24 cellular contexts compared by ENCODE assay signal in genomic region chr10:30197186-30197585, GRCh38.
"Had no signal": no experiment of that assay in that cellular context is flagged by ENCODE, and none has a peak within 500 bp of the region (broad histone marks: within the 10 kb centered on the region; RNA-seq: fewer than 3 reads in every experiment).

No MANE protein-coding gene starts in this region.

- H3K36me3 Mint-ChIP-seq: immature natural killer cell; naive thymus-derived CD4-positive, alpha-beta T cell; stimulated activated naive B cell treated with anti-CD40 and anti-IgM and Interleukin-4, amounts not matched to agents 10 μg/mL and 1 μg/mL and 100 μg/mL, for 72 hours had no signal

- H3K4me3 Mint-ChIP-seq: immature natural killer cell; naive thymus-derived CD4-positive, alpha-beta T cell; nephron; stimulated activated naive B cell treated with anti-CD40 and anti-IgM and Interleukin-4, amounts not matched to agents 10 μg/mL and 1 μg/mL and 100 μg/mL, for 72 hours; stimulated activated naive CD8-positive, alpha-beta T cell treated with anti-CD3 and anti-CD28 coated beads, Interleukin-15, Interleukin-2, amounts not matched to agents 100 ng/mL and 50 ng/mL, for 24 hours had no signal

- ATAC-seq: left lobe of liver; naive thymus-derived CD4-positive, alpha-beta T cell; right lobe of liver; stimulated activated naive B cell treated with anti-CD40 and anti-IgM and Interleukin-4, amounts not matched to agents 10 μg/mL and 1 μg/mL and 100 μg/mL, for 72 hours had no signal

- H3K4me1 ChIP-seq: right lobe of liver, transverse colon, vagina had no signal

- H3K9me3 ChIP-seq: ovary, right lobe of liver, thoracic aorta, transverse colon, vagina had no signal

- H3K36me3 ChIP-seq: ovary, right lobe of liver, thoracic aorta, transverse colon, vagina had no signal

- H3K27ac Mint-ChIP-seq: immature natural killer cell; naive thymus-derived CD4-positive, alpha-beta T cell; nephron; stimulated activated naive B cell treated with anti-CD40 and anti-IgM and Interleukin-4, amounts not matched to agents 10 μg/mL and 1 μg/mL and 100 μg/mL, for 72 hours; stimulated activated naive CD8-positive, alpha-beta T cell treated with anti-CD3 and anti-CD28 coated beads, Interleukin-15, Interleukin-2, amounts not matched to agents 100 ng/mL and 50 ng/mL, for 24 hours had no signal

- H3K27me3 ChIP-seq: ovary, right lobe of liver, transverse colon, vagina had no signal

- FAIRE-seq: colon, frontal cortex, kidney, small intestine had no signal

- H3K27ac ChIP-seq: dorsolateral prefrontal cortex, ovary, right lobe of liver, thoracic aorta, transverse colon, vagina had no signal

- H3K4me3 ChIP-seq: dorsolateral prefrontal cortex, lung, ovary, right lobe of liver, thoracic aorta, transverse colon, vagina had no signal

- DNase-seq: dorsolateral prefrontal cortex; effector CD4-positive, alpha-beta T cell; hypothalamus; immature natural killer cell; kidney; mesenchymal stem cell; midbrain; naive thymus-derived CD4-positive, alpha-beta T cell; occipital lobe; ovary; right lobe of liver; small intestine; stimulated activated CD4-positive, alpha-beta T cell treated with anti-CD3 and anti-CD28 coated beads, Interleukin-15, amount 100 ng/mL, for 24 hours; stimulated activated CD4-positive, alpha-beta T cell treated with anti-CD3 and anti-CD28 coated beads, Interleukin-2, amount 100 ng/mL, for 48 hours; stimulated activated naive B cell treated with anti-CD40 and anti-IgM and Interleukin-4, amounts not matched to agents 10 μg/mL and 1 μg/mL and 100 μg/mL, for 72 hours; transverse colon had no signal

- H3K4me1 Mint-ChIP-seq: nephron; stimulated activated naive B cell treated with anti-CD40 and anti-IgM and Interleukin-4, amounts not matched to agents 10 μg/mL and 1 μg/mL and 100 μg/mL, for 72 hours had no signal
